11 cellular contexts compared by ENCODE assay signal in genomic region chr7:34900891-34901493, GRCh38.
DNase-seq lines count a peak whose midpoint lies in the region; ATAC-seq and TF ChIP-seq lines count a peak whose summit lies in the region.
"Had no signal": no experiment of that assay in that cellular context is flagged by ENCODE, and none has a peak within 500 bp of the region (broad histone marks: within the 10 kb centered on the region; RNA-seq: fewer than 3 reads in every experiment).

No MANE protein-coding gene starts in this region.

- H3K4me1 Mint-ChIP-seq in T-helper 17 cell = peaks cover 2% of the 10 kb centered on the region

- H3K27me3 Mint-ChIP-seq in T-helper 17 cell = peaks cover 18% of the 10 kb centered on the region

- no peaks in the 10 kb centered on the region for H3K9me3 ChIP-seq in T-helper 17 cell (ENCODE audit: control insufficient read depth, low read length, poor library complexity, severe bottlenecking)

- TF ChIP-seq CTCF in GM12875 (IDR thresholded peaks at IDR 0.05; ENCODE audit: borderline replicate concordance, insufficient read depth, low read depth, low read length) = peak; percentile 40; the same call in 1 of the 2 replicates

- no peak overlapping the region for H3K27ac Mint-ChIP-seq in T-helper 17 cell

- H3K36me3 Mint-ChIP-seq in T-helper 17 cell (ENCODE audit: low read depth) = peaks cover 4% of the 10 kb centered on the region

- DNase-seq in OCI-M1 (lab: John Stamatoyannopoulos, UW) = peak; percentile 42
- peak; percentile 69 for DNase-seq in iPS DF 4.7 (ENCODE audit: extremely low read depth, low spot score)
- DNase-seq in T-helper 17 cell = no peak
- no peak for DNase-seq in effector CD8-positive, alpha-beta T cell (lab: John Stamatoyannopoulos, UW)
- no peak for DNase-seq in SIG-M5 treated with dmso at 0.1 percent for 504 hours (lab: John Stamatoyannopoulos, UW; ENCODE audit: unreplicated experiment)
- DNase-seq in SKM-1 treated with dmso at 0.1 percent for 144 hours (lab: John Stamatoyannopoulos, UW; ENCODE audit: unreplicated experiment) = no peak
- DNase-seq: head of caudate nucleus, NCI-H146 had no signal

- no peak overlapping the region for H3K4me3 Mint-ChIP-seq in T-helper 17 cell

- no peak overlapping the region for H3K4me3 ChIP-seq in GM12875 (ENCODE audit: low read depth, low read length)
- H3K4me3 ChIP-seq: skin epidermis had no signal

- peak; percentile 71 for ATAC-seq in HG02623 (IDR thresholded peaks at IDR 0.05; ENCODE audit: unreplicated experiment)
- ATAC-seq in T-helper 17 cell = no peak

Comparison
In these comparisons a context has a peak if more than half of its experiments do, and no peak if none do; other contexts are left out.
1. DNase-seq: peak in OCI-M1 (single experiment) and iPS DF 4.7 (single experiment); none in T-helper 17 cell (0 of 3), effector CD8-positive, alpha-beta T cell (single experiment), SIG-M5 treated with dmso at 0.1 percent for 504 hours (single experiment) and SKM-1 treated with dmso at 0.1 percent for 144 hours (single experiment).